In the genomic region with DNA sequence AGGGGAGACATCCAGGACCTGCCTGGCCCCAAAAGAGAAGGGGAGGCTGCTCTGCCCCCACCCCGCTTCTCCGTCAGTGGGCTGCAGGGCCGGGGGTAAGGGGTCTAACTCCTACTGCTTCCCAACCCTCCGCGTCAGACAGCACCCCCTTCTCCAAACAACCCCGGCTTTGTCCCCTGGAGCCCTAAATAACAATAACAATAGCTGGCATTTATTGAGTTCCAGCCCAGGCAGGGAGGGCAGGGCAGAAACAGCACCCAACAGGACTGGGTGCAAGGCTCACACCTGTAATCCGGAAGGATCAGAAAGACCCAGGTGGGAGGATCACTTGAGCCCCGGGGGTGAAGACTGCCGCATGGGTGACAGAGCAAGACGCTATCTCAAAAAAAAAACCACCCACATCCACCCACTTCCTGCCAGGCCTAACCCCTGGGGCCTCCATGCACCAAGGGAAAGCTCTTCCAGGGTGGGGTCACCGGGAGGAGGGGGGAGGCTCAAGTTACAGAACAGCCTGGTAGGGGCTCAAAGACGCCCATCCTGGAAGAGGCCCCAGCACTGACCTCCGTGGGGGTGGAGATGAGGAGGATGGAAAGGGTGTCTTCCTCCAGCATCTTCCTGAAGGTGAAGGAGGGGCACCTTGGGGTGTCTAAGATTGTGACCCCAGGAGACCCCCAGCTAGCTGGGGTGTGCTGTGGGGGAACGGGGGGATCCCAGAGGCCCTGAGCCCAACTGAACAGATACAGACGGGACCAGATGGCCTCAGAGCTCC, we compare ENCODE assay signal across 8 cellular contexts. TPM values are rescaled to one million over a fixed set of nuclear protein-coding genes. Genes with fewer than 3 reads are reported as not detected.
DNase-seq lines count a peak whose midpoint lies in the region; ATAC-seq and TF ChIP-seq lines count a peak whose summit lies in the region.

No MANE protein-coding gene starts in this region.

- intact Hi-C loops in thyroid gland (cut with DNase I), result no loop called here

- peak overlapping the region; percentile 54; the same call in 1 of the 2 replicates for H3K9ac ChIP-seq in ES-I3 (ENCODE audit: low read depth, low read length)

- no peaks in the 10 kb centered on the region for H3K36me3 Mint-ChIP-seq in T-cell

- H3K27me3 ChIP-seq in upper lobe of left lung, result peaks cover 0 to 12% (median 4%) of the 10 kb centered on the region in 4 donors
- H3K27me3 ChIP-seq in suprapubic skin, result peaks cover 23% of the 10 kb centered on the region
- H3K27me3 ChIP-seq in thyroid gland, result no peaks in the 10 kb centered on the region

- TF ChIP-seq EP300 in upper lobe of left lung (IDR thresholded peaks at IDR 0.05) (no peak), suprapubic skin (IDR thresholded peaks at IDR 0.05) (no peak)

- peaks cover 12 to 31% (median 18%) of the 10 kb centered on the region in 3 donors for H3K4me1 Mint-ChIP-seq in T-cell

- H3K27ac ChIP-seq in upper lobe of left lung, result peak overlapping the region in 1 of 4 donors; percentile 35
- no peak overlapping the region for H3K27ac ChIP-seq in suprapubic skin
- H3K27ac ChIP-seq in thyroid gland, result no peak overlapping the region

- peak; percentile 28 to 70 (median 57) for DNase-seq in T-cell
- no peak for DNase-seq in upper lobe of left lung
- DNase-seq in nucleus accumbens (lab: John Stamatoyannopoulos, UW), result no peak
- DNase-seq in suprapubic skin (ENCODE audit: low spot score in 2 of 2), result no peak
- no peak for DNase-seq in thyroid gland

- peaks cover 0 to 6% of the 10 kb centered on the region in 2 donors for H3K27me3 Mint-ChIP-seq in T-cell

- no peaks in the 10 kb centered on the region for H3K9me3 Mint-ChIP-seq in T-cell

- CTCF ChIA-PET in T-cell (lab: Charles Lee), result interaction anchor here in 1 of 2 donors (0.9 to 1.0 kb wide), 2 partner anchors 15 to 89 kb away, joined by 3 read pairs; no protein-coding TSS in a partner anchor

- ATAC-seq in HG02763 (IDR thresholded peaks at IDR 0.05; ENCODE audit: unreplicated experiment) (peak; percentile 24), T-cell (replicated peaks in 1 of 4) (peak; percentile 49 to 69 (median 64)), esophagus mucosa (peak; percentile 5), upper lobe of left lung (ENCODE audit: low FRiP score in 2 of 2) (no peak)

- H3K4me3 ChIP-seq in upper lobe of left lung (peak overlapping the region in 1 of 4 donors; percentile 65), suprapubic skin (no peak overlapping the region), thyroid gland (replicated peaks in 1 of 3) (no peak overlapping the region)

- H3K9me3 ChIP-seq in ES-I3 (ENCODE audit: control insufficient read depth, insufficient read depth, low read length) (no peaks in the 10 kb centered on the region), upper lobe of left lung (no peaks in the 10 kb centered on the region), suprapubic skin (no peaks in the 10 kb centered on the region), thyroid gland (no peaks in the 10 kb centered on the region)

- TF ChIP-seq CTCF in upper lobe of left lung (IDR thresholded peaks at IDR 0.05) (no peak), suprapubic skin (IDR thresholded peaks at IDR 0.05) (no peak), thyroid gland (IDR thresholded peaks at IDR 0.05) (no peak)

- peak overlapping the region; percentile 59 to 76 (median 61) for H3K4me3 Mint-ChIP-seq in T-cell

- POLR2A ChIA-PET in T-cell (lab: Charles Lee), result interaction anchor here (0.6 to 0.8 kb wide), 3 partner anchors 21 to 457 kb away, joined by 3 read pairs; a partner anchor contains a TSS

- TF ChIP-seq POLR2A in upper lobe of left lung (IDR thresholded peaks at IDR 0.05) (no peak), suprapubic skin (IDR thresholded peaks at IDR 0.05) (no peak), thyroid gland (IDR thresholded peaks at IDR 0.05) (no peak)

- H3K36me3 ChIP-seq in ES-I3 (ENCODE audit: insufficient read depth, low read length) (no peaks in the 10 kb centered on the region), upper lobe of left lung (no peaks in the 10 kb centered on the region), suprapubic skin (no peaks in the 10 kb centered on the region), thyroid gland (no peaks in the 10 kb centered on the region)

- 33 to 43% methylated on average over 15 of the region's 15 CpGs for WGBS in upper lobe of left lung, 2 donors
- WGBS in suprapubic skin, result 35% methylated on average over 14 of the region's 15 CpGs
- 41 to 45% methylated on average over 13 to 15 of the region's 15 CpGs for WGBS in thyroid gland, 2 donors

- H3K4me1 ChIP-seq in ES-I3 (ENCODE audit: insufficient read depth, low read length) (peaks cover 23% of the 10 kb centered on the region; the same call in 1 of the 2 replicates), upper lobe of left lung (peaks cover 10 to 27% (median 21%) of the 10 kb centered on the region in 4 donors), suprapubic skin (peaks cover 26% of the 10 kb centered on the region), thyroid gland (peaks cover 9 to 13% of the 10 kb centered on the region in 2 donors)

- peak overlapping the region; percentile 88 to 90 for H3K27ac Mint-ChIP-seq in T-cell

RNA-seq across cellular contexts. Expression of a gene that starts 1.3 kb away (rescaled TPM):
- 1 to 10 TPM in 2 of 5 donors, under 1 TPM in 3; 0.38 to 1.8 (median 0.70) TPM for total RNA-seq in T-cell
- 0.28 TPM for total RNA-seq in esophagus mucosa
- 1 to 10 TPM in 4 of 6 donors, under 1 TPM in 2; 0.29 to 6.5 (median 1.4) TPM for total RNA-seq in upper lobe of left lung
- total RNA-seq in suprapubic skin, result under 1 TPM in 2 of 4 donors, not detected in 2; 0.25 to 0.36 TPM
- total RNA-seq in thyroid gland, result under 1 TPM in 3 of 4 donors, not detected in 1; 0.39 to 0.89 (median 0.40) TPM

RNA-seq across cellular contexts. Expression of a gene that starts 5.1 kb away (rescaled TPM):
- total RNA-seq in T-cell (not detected), esophagus mucosa (0.44 TPM), upper lobe of left lung (not detected), suprapubic skin (1 to 10 TPM in 1 of 4 donors, not detected in 3; 1.3 TPM), thyroid gland (not detected)

RNA-seq across cellular contexts. Expression of a gene that starts 15.5 kb away (rescaled TPM):
- under 1 TPM; 0.15 to 0.47 (median 0.23) TPM for total RNA-seq in T-cell
- 92.7 TPM for total RNA-seq in esophagus mucosa
- 1 to 10 TPM; 3.3 to 9.8 (median 6.0) TPM for total RNA-seq in upper lobe of left lung
- total RNA-seq in suprapubic skin, result 10 to 100 TPM; 58.0 to 70.6 (median 65.6) TPM
- under 1 TPM in 1 of 4 donors, not detected in 3; 0.11 TPM for total RNA-seq in thyroid gland

RNA-seq across cellular contexts. Expression of a gene that starts 21.4 kb away (rescaled TPM):
- 10 to 100 TPM; 31.6 to 73.0 (median 43.5) TPM for total RNA-seq in T-cell
- 32.0 TPM for total RNA-seq in esophagus mucosa
- total RNA-seq in upper lobe of left lung, result 100 to 1,000 TPM in 1 of 6 donors, 10 to 100 TPM in 5; 40.1 to 102 (median 56.6) TPM
- total RNA-seq in suprapubic skin, result 10 to 100 TPM; 22.8 to 36.6 (median 31.8) TPM
- 10 to 100 TPM; 24.3 to 45.5 (median 36.0) TPM for total RNA-seq in thyroid gland

RNA-seq across cellular contexts. Expression of a gene that starts 32.1 kb away (rescaled TPM):
- total RNA-seq in T-cell (100 to 1,000 TPM; 147 to 320 (median 300) TPM), esophagus mucosa (459 TPM), upper lobe of left lung (100 to 1,000 TPM in 5 of 6 donors, 10 to 100 TPM in 1; 91.1 to 468 (median 416) TPM), suprapubic skin (100 to 1,000 TPM; 151 to 352 (median 299) TPM), thyroid gland (100 to 1,000 TPM in 3 of 4 donors, 10 to 100 TPM in 1; 82.0 to 226 (median 146) TPM)

Comparison
In these comparisons a context has a peak if more than half of its experiments do, and no peak if none do; other contexts are left out.
1. ATAC-seq: peak in HG02763 (single experiment), T-cell (4 of 4) and esophagus mucosa (single experiment); none in upper lobe of left lung (0 of 2).
2. DNase-seq: peak in T-cell (34 of 34); none in upper lobe of left lung (0 of 2), nucleus accumbens (0 of 56), suprapubic skin (0 of 2) and thyroid gland (0 of 2).